11 cellular contexts compared by ENCODE assay signal in genomic region chr3:102006812-102007485, GRCh38.
DNase-seq lines count a peak whose midpoint lies in the region; ATAC-seq and TF ChIP-seq lines count a peak whose summit lies in the region.
"Had no signal": no experiment of that assay in that cellular context is flagged by ENCODE, and none has a peak within 500 bp of the region (broad histone marks: within the 10 kb centered on the region; RNA-seq: fewer than 3 reads in every experiment).

No MANE protein-coding gene starts in this region.

- H3K36me3 Mint-ChIP-seq in chondrocyte (ENCODE audit: low read depth), result peaks cover 9% of the 10 kb centered on the region
- H3K36me3 Mint-ChIP-seq in mesothelial cell of epicardium, result peaks cover 2% of the 10 kb centered on the region

- H3K9me3 Mint-ChIP-seq in chondrocyte (ENCODE audit: low read depth), result peaks cover 16% of the 10 kb centered on the region
- H3K9me3 Mint-ChIP-seq in mesothelial cell of epicardium, result peaks cover 27% of the 10 kb centered on the region

- peaks cover 20% of the 10 kb centered on the region for H3K4me1 Mint-ChIP-seq in chondrocyte (ENCODE audit: low read depth)
- no peaks in the 10 kb centered on the region for H3K4me1 Mint-ChIP-seq in mesothelial cell of epicardium

- TF ChIP-seq CTCF in chondrocyte (IDR thresholded peaks at IDR 0.05) (no peak), mesothelial cell of epicardium (IDR thresholded peaks at IDR 0.05; ENCODE audit: unreplicated experiment) (no peak)

- H3K4me3 Mint-ChIP-seq in chondrocyte (ENCODE audit: unreplicated experiment) (no peak overlapping the region), mesothelial cell of epicardium (no peak overlapping the region)

- H3K27me3 Mint-ChIP-seq in chondrocyte (ENCODE audit: low read depth) (no peaks in the 10 kb centered on the region), mesothelial cell of epicardium (ENCODE audit: low read depth) (no peaks in the 10 kb centered on the region)

- DNase-seq in COLO829 (ENCODE audit: low spot score) (peak; percentile 35), NCI-H2029 (lab: John Stamatoyannopoulos, UW) (peak; percentile 80), chondrocyte (ENCODE audit: low spot score) (no peak), mesothelial cell of epicardium (ENCODE audit: low spot score in 2 of 2, unreplicated experiment in 2 of 2) (no peak)
- DNase-seq in activated effector memory CD4-positive, alpha-beta T cell treated with Interleukin-2 at 50 U/mL for 16 hours, result no peak
- DNase-seq: GOT3, islet precursor cell, MV-4-11 had no signal

- H3K27ac Mint-ChIP-seq in chondrocyte (ENCODE audit: unreplicated experiment) (peak overlapping the region; percentile 82), mesothelial cell of epicardium (peak overlapping the region; percentile 47)

- ATAC-seq in GM21717 (IDR thresholded peaks at IDR 0.05; ENCODE audit: unreplicated experiment) (no peak), esophagus mucosa (no peak), HG02938 (IDR thresholded peaks at IDR 0.05; ENCODE audit: unreplicated experiment) (no peak)

Comparison
In these comparisons a context has a peak if more than half of its experiments do, and no peak if none do; other contexts are left out.
1. DNase-seq: peak in COLO829 (single experiment) and NCI-H2029 (single experiment); none in chondrocyte (single experiment), mesothelial cell of epicardium (0 of 2) and activated effector memory CD4-positive, alpha-beta T cell treated with Interleukin-2 at 50 U/mL for 16 hours (single experiment).